Comparison of ENCODE assay signal across 18 cellular contexts in genomic region chr5:53276825-53277224, GRCh38.
A peak's percentile ranks its signal among the peaks of the same experiment; 100 is the strongest.
DNase-seq lines count a peak whose midpoint lies in the region; ATAC-seq, FAIRE-seq and TF ChIP-seq lines count a peak whose summit lies in the region.
"Had no signal": no experiment of that assay in that cellular context is flagged by ENCODE, and none has a peak within 500 bp of the region (broad histone marks: within the 10 kb centered on the region; RNA-seq: fewer than 3 reads in every experiment).

No MANE protein-coding gene starts in this region.

- no peak overlapping the region for H4K8ac ChIP-seq in IMR-90 (ENCODE audit: low read depth in 2 of 2, low read length in 2 of 2)

- H4K20me1 ChIP-seq in IMR-90 (ENCODE audit: insufficient read depth, low read length): no peaks in the 10 kb centered on the region

- DNase-seq in IMR-90 (peak; percentile 54), cardiac fibroblast (ENCODE audit: low read depth in 2 of 2) (peak; percentile 39 to 88), left ventricle myocardium inferior (no peak), retina (peak; percentile 31), SK-N-DZ (ENCODE audit: low spot score) (no peak), GM12892 (ENCODE audit: insufficient read length) (no peak), kidney tubule cell (ENCODE audit: low spot score) (no peak), MV-4-11 (lab: John Stamatoyannopoulos, UW) (no peak)
- DNase-seq: activated CD4-positive, alpha-beta T cell treated with anti-CD3 and anti-CD28 coated beads for 48 hours; activated CD8-positive, alpha-beta memory T cell treated with anti-CD3 and anti-CD28 coated beads, Interleukin-2, amount 10 ng/mL, durations not matched to agents 7 days and 5 days; CD4-positive, CD25-positive, alpha-beta regulatory T cell; colonic mucosa; DMS 273 treated with DMSO at 0.1 percent for 48 hours; immature natural killer cell; MM.1S; NCI-H1436; NCI-H510A; substantia nigra had no signal

- in situ Hi-C loops in IMR-90 (cut with MboI; ENCODE audit: low sequenced_read_pairs): no loop called here

- no peak overlapping the region for H3K56ac ChIP-seq in IMR-90 (ENCODE audit: extremely low read depth, insufficient read depth, low read length)

- no peak for FAIRE-seq in GM12892 (lab: Jason Lieb, UNC)

- no peaks in the 10 kb centered on the region for H3K27me3 ChIP-seq in IMR-90 (ENCODE audit: control insufficient read depth, insufficient read depth, low read length)
- H3K27me3 ChIP-seq in left ventricle myocardium inferior (ENCODE audit: low read depth): no peaks in the 10 kb centered on the region
- H3K27me3 ChIP-seq: colonic mucosa had no signal

- H3K9ac ChIP-seq in IMR-90 (ENCODE audit: low read depth, low read length): no peak overlapping the region

- no peak overlapping the region for H2AK5ac ChIP-seq in IMR-90 (ENCODE audit: low read depth, low read length)

- no peak overlapping the region for H2AFZ ChIP-seq in IMR-90 (replicated peaks; ENCODE audit: low read length, poor library complexity)

- POLR2A ChIA-PET in IMR-90 (lab: Charles Lee; ENCODE audit: unreplicated experiment): no interaction called here

- H3K4me1 ChIP-seq in IMR-90 (ENCODE audit: control insufficient read depth, insufficient read depth, low read length) (no peaks in the 10 kb centered on the region), left ventricle myocardium inferior (no peaks in the 10 kb centered on the region)
- H3K4me1 ChIP-seq: colonic mucosa had no signal

- no peaks in the 10 kb centered on the region for H3K9me1 ChIP-seq in IMR-90 (ENCODE audit: insufficient read depth, low read length)

- 82% methylated on average over 2 of the region's 3 CpGs; no CpG with 5 or more reads in 1 of the 2 experiments for WGBS in IMR-90 (ENCODE audit: extremely low coverage in 2 of 2, insufficient read length in 1 of 2), 2 experiments

- no peak overlapping the region for H2AK9ac ChIP-seq in IMR-90 (replicated peaks; ENCODE audit: low read depth, low read length, poor library complexity)

- no peak overlapping the region for H3K23ac ChIP-seq in IMR-90 (ENCODE audit: low read depth, low read length)

- CTCF ChIA-PET in IMR-90 (lab: Yijun Ruan, JAX): interaction anchor here (1.6 kb wide), 1 partner anchor 14 kb away, joined by 5 read pairs; no protein-coding TSS in a partner anchor

- H3K27ac ChIP-seq in IMR-90 (ENCODE audit: insufficient read depth, low read length) (no peak overlapping the region), left ventricle myocardium inferior (replicated peaks) (peak overlapping the region; percentile 48)
- H3K27ac ChIP-seq: colonic mucosa had no signal

- H2BK5ac ChIP-seq in IMR-90 (ENCODE audit: low read depth, low read length, poor library complexity, severe bottlenecking): no peak overlapping the region

- no peak overlapping the region for H3K18ac ChIP-seq in IMR-90 (ENCODE audit: low read depth, low read length)

- no peak for ATAC-seq in IMR-90 (ENCODE audit: low read depth)
- ATAC-seq: activated CD8-positive, alpha-beta memory T cell treated with anti-CD3 and anti-CD28 coated beads, Interleukin-2, amount 10 ng/mL, durations not matched to agents 7 days and 5 days had no signal

- H4K91ac ChIP-seq in IMR-90 (ENCODE audit: insufficient read depth, low read depth, low read length): no peak overlapping the region

- H2BK20ac ChIP-seq in IMR-90 (ENCODE audit: low read depth, low read length): no peak overlapping the region

- H4K5ac ChIP-seq in IMR-90 (ENCODE audit: low read depth, low read length): no peak overlapping the region

- H3K36me3 ChIP-seq in IMR-90 (ENCODE audit: control insufficient read depth, insufficient read depth, low read length): no peaks in the 10 kb centered on the region
- H3K36me3 ChIP-seq in left ventricle myocardium inferior: no peaks in the 10 kb centered on the region
- H3K36me3 ChIP-seq: colonic mucosa had no signal

- TF ChIP-seq POLR2A in IMR-90 (IDR thresholded peaks at IDR 0.05; ENCODE audit: low read depth, low read length) (no peak), GM12892 (IDR thresholded peaks at IDR 0.05; ENCODE audit: low read depth, low read length) (no peak)

- dilution Hi-C loops in IMR-90 (cut with HindIII; ENCODE audit: low sequenced_read_pairs, unreplicated experiment): no loop called here

- H3K79me1 ChIP-seq in IMR-90 (ENCODE audit: low read depth in 1 of 2, low read length in 2 of 2): no peaks in the 10 kb centered on the region

- no TSS peak for BruUV-seq in IMR-90 (replicated peaks; lab: Mats Ljungman, UMichigan)

- no peak overlapping the region for H2BK120ac ChIP-seq in IMR-90 (ENCODE audit: low read depth, low read length)

- H3K9me3 ChIP-seq in IMR-90 (ENCODE audit: control insufficient read depth, insufficient read depth, low read length) (no peaks in the 10 kb centered on the region), left ventricle myocardium inferior (replicated peaks) (peaks cover 1% of the 10 kb centered on the region)
- H3K9me3 ChIP-seq: colonic mucosa had no signal

- no peak for TF ChIP-seq CTCF in IMR-90 (conservative IDR thresholded peaks at IDR 0.05; ENCODE audit: low read depth, low read length)
- no peak for TF ChIP-seq CTCF in cardiac fibroblast (IDR thresholded peaks at IDR 0.05; ENCODE audit: low read depth, low read length)
- TF ChIP-seq CTCF in left ventricle myocardium inferior (IDR thresholded peaks at IDR 0.05; ENCODE audit: borderline replicate concordance): no peak

- H3K4me2 ChIP-seq in IMR-90 (ENCODE audit: low read depth, low read length): no peak overlapping the region

- H3K4ac ChIP-seq in IMR-90 (ENCODE audit: low read depth, low read length): no peak overlapping the region

- no peak overlapping the region for H3K4me3 ChIP-seq in IMR-90 (ENCODE audit: insufficient read depth, low read depth, low read length)
- H3K4me3 ChIP-seq in cardiac fibroblast (replicated peaks in 1 of 2; ENCODE audit: low read depth in 2 of 2, low read length in 2 of 2): no peak overlapping the region
- no peak overlapping the region for H3K4me3 ChIP-seq in left ventricle myocardium inferior
- H3K4me3 ChIP-seq: colonic mucosa had no signal

- TF ChIP-seq RAD21 in IMR-90 (IDR thresholded peaks at IDR 0.05; ENCODE audit: low read length): no peak

- no peak overlapping the region for H2BK15ac ChIP-seq in IMR-90 (ENCODE audit: low read depth, low read length)

- H3K14ac ChIP-seq in IMR-90 (replicated peaks; ENCODE audit: low read depth, low read length): no peak overlapping the region

- intact Hi-C loops in IMR-90 (cut with micrococcal nuclease): no loop called here
- intact Hi-C loops in left ventricle myocardium inferior (cut with micrococcal nuclease): no loop called here

TF ChIP-seq in IMR-90, 13 proteins besides CTCF, POLR2A, EP300 and RAD21:
- peak; percentile 94 for TF ChIP-seq CEBPB (IDR thresholded peaks at IDR 0.05; ENCODE audit: low read depth, low read length)
- TF ChIP-seq RCOR1 (IDR thresholded peaks at IDR 0.05; ENCODE audit: insufficient replicate concordance, low read length): no peak

Comparison
In these comparisons a context has a peak if more than half of its experiments do, and no peak if none do; other contexts are left out.
1. DNase-seq: peak in IMR-90 (single experiment), cardiac fibroblast (2 of 2) and retina (single experiment); none in left ventricle myocardium inferior (single experiment), SK-N-DZ (single experiment), GM12892 (single experiment), kidney tubule cell (single experiment) and MV-4-11 (single experiment).